In the genomic region with DNA sequence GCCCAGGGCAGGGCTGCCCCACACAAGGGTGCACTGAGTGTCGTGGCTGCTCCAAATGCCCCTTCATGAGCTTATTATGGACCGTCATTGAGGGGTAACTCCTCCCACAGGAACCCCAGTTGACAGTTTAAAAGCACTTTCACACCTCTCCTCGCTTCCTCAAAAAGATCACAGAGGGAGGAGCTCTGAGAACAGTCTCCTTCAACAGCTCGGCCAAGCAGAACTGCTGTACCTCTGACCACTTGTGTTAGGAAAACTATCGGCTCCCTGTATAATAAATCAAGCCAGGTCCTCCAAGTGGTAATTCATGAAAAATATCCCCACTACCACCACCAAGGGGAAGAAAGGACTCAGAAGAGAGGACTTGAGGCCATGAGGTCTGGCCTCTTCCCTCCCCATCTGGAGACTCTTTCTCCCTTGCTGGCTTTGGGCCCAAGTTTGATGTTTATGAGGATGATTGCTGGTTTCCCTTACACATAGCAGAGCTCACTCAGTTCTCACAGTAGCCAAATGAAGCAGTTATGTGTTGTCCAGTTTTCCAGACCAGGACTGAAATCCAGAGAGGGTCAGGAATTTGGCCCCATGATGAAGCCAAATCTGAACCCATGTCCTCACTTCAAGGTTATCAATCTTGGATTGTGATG, we compare ENCODE assay signal across 11 cellular contexts. TPM values are rescaled to one million over a fixed set of nuclear protein-coding genes. Genes with fewer than 3 reads are reported as not detected.
DNase-seq lines count a peak whose midpoint lies in the region; ATAC-seq and TF ChIP-seq lines count a peak whose summit lies in the region.
"Had no signal": no experiment of that assay in that cellular context is flagged by ENCODE, and none has a peak within 500 bp of the region (broad histone marks: within the 10 kb centered on the region; RNA-seq: fewer than 3 reads in every experiment).

No MANE protein-coding gene starts in this region.

- H3K27ac Mint-ChIP-seq in stimulated activated naive B cell treated with anti-CD40 and anti-IgM and Interleukin-4, amounts not matched to agents 10 μg/mL and 1 μg/mL and 100 μg/mL, for 72 hours: peak overlapping the region; percentile 73
- H3K27ac Mint-ChIP-seq in neural progenitor cell: no peak overlapping the region

- H3K4me3 ChIP-seq in fibroblast of the aortic adventitia (ENCODE audit: low read depth, low read length) (no peak overlapping the region), neural progenitor cell (no peak overlapping the region)

- no peaks in the 10 kb centered on the region for H3K27me3 Mint-ChIP-seq in stimulated activated naive B cell treated with anti-CD40 and anti-IgM and Interleukin-4, amounts not matched to agents 10 μg/mL and 1 μg/mL and 100 μg/mL, for 72 hours
- no peaks in the 10 kb centered on the region for H3K27me3 Mint-ChIP-seq in neural progenitor cell (ENCODE audit: insufficient read depth, low read depth)

- H3K27me3 ChIP-seq in neural progenitor cell: no peaks in the 10 kb centered on the region

- H3K36me3 ChIP-seq in neural progenitor cell: no peaks in the 10 kb centered on the region

- peaks cover 3% of the 10 kb centered on the region for H4K20me1 ChIP-seq in neural progenitor cell (ENCODE audit: low read depth)

- peaks cover 16 to 26% of the 10 kb centered on the region in 2 donors for H3K4me1 Mint-ChIP-seq in stimulated activated naive B cell treated with anti-CD40 and anti-IgM and Interleukin-4, amounts not matched to agents 10 μg/mL and 1 μg/mL and 100 μg/mL, for 72 hours
- no peaks in the 10 kb centered on the region for H3K4me1 Mint-ChIP-seq in neural progenitor cell

- H3K79me2 ChIP-seq in neural progenitor cell (ENCODE audit: low read depth): no peaks in the 10 kb centered on the region

- H3K9me3 Mint-ChIP-seq in stimulated activated naive B cell treated with anti-CD40 and anti-IgM and Interleukin-4, amounts not matched to agents 10 μg/mL and 1 μg/mL and 100 μg/mL, for 72 hours: no peaks in the 10 kb centered on the region
- H3K9me3 Mint-ChIP-seq in neural progenitor cell: no peaks in the 10 kb centered on the region

- H3K36me3 Mint-ChIP-seq in stimulated activated naive B cell treated with anti-CD40 and anti-IgM and Interleukin-4, amounts not matched to agents 10 μg/mL and 1 μg/mL and 100 μg/mL, for 72 hours: peaks cover 21 to 39% of the 10 kb centered on the region in 2 donors
- peaks cover 7% of the 10 kb centered on the region for H3K36me3 Mint-ChIP-seq in neural progenitor cell

- H3K4me2 ChIP-seq in neural progenitor cell: no peak overlapping the region

- H3F3A ChIP-seq in neural progenitor cell (ENCODE audit: low read depth): no peaks in the 10 kb centered on the region

- intact Hi-C loops in head of caudate nucleus (cut with DNase I): no loop called here

- no peak for TF ChIP-seq CTCF in fibroblast of the aortic adventitia (IDR thresholded peaks at IDR 0.05; ENCODE audit: insufficient read depth, low read length)
- TF ChIP-seq CTCF in neural progenitor cell (IDR thresholded peaks at IDR 0.05): no peak

- no peak overlapping the region for H3K27ac ChIP-seq in neural progenitor cell

- no peak overlapping the region for H3K9ac ChIP-seq in neural progenitor cell

- H3K4me1 ChIP-seq in neural progenitor cell: no peaks in the 10 kb centered on the region

- no peak overlapping the region for H2AFZ ChIP-seq in neural progenitor cell (replicated peaks)

- peak overlapping the region; percentile 25 to 41 for H3K4me3 Mint-ChIP-seq in stimulated activated naive B cell treated with anti-CD40 and anti-IgM and Interleukin-4, amounts not matched to agents 10 μg/mL and 1 μg/mL and 100 μg/mL, for 72 hours
- no peak overlapping the region for H3K4me3 Mint-ChIP-seq in neural progenitor cell

- DNase-seq in M059J (ENCODE audit: low read depth): peak; percentile 58
- peak; percentile 56 for DNase-seq in fibroblast of the aortic adventitia (ENCODE audit: low read depth)
- peak; percentile 35 for DNase-seq in stimulated activated naive B cell treated with anti-CD40 and anti-IgM and Interleukin-4, amounts not matched to agents 10 μg/mL and 1 μg/mL and 100 μg/mL, for 72 hours
- DNase-seq in neural progenitor cell (ENCODE audit: low spot score): no peak
- DNase-seq in head of caudate nucleus: no peak
- DNase-seq in activated CD4-positive, alpha-beta T cell treated with anti-CD3 and anti-CD28 coated beads, Interleukin-2, amount 50 U/mL, for 48 hours: no peak
- DNase-seq: activated T-cell treated with anti-CD3 and anti-CD28 coated beads for 4 hours, NCI-H1436 treated with DMSO at 0.1 percent for 48 hours had no signal

- ATAC-seq in GM18868 (IDR thresholded peaks at IDR 0.05; ENCODE audit: unreplicated experiment) (peak; percentile 86), GM18858 (IDR thresholded peaks at IDR 0.05; ENCODE audit: unreplicated experiment) (no peak)
- ATAC-seq in stimulated activated naive B cell treated with anti-CD40 and anti-IgM and Interleukin-4, amounts not matched to agents 10 μg/mL and 1 μg/mL and 100 μg/mL, for 72 hours (replicated peaks): peak; percentile 98

- H3K9me3 ChIP-seq in neural progenitor cell (ENCODE audit: low read depth): no peaks in the 10 kb centered on the region

RNA-seq across cellular contexts. Expression of gene SNX21, which starts 8.7 kb away (rescaled TPM):
- 35.1 and 35.8 TPM in 2 replicates for total RNA-seq in M059J (2014; rRNA removed; shearing (Covaris generic))
- total RNA-seq in fibroblast of the aortic adventitia (ENCODE audit: low replicate concordance) (88.8 and 90.7 TPM in 2 replicates), neural progenitor cell (ENCODE audit: low replicate concordance) (12.2 and 18.9 TPM in 2 replicates)

RNA-seq across cellular contexts. Expression of gene ACOT8, which starts 14.9 kb away (rescaled TPM):
- total RNA-seq in M059J (2014; rRNA removed; shearing (Covaris generic)): 102 and 117 TPM in 2 replicates
- total RNA-seq in fibroblast of the aortic adventitia (ENCODE audit: low replicate concordance) (17.7 and 25.8 TPM in 2 replicates), neural progenitor cell (ENCODE audit: low replicate concordance) (13.4 and 26.1 TPM in 2 replicates)

RNA-seq across cellular contexts. Expression of gene ZSWIM3, which starts 15.1 kb away (rescaled TPM):
- 8.6 and 12.0 TPM in 2 replicates for total RNA-seq in M059J (2014; rRNA removed; shearing (Covaris generic))
- total RNA-seq in fibroblast of the aortic adventitia (ENCODE audit: low replicate concordance): 1.9 and 4.3 TPM in 2 replicates
- 3.7 and 5.4 TPM in 2 replicates for total RNA-seq in neural progenitor cell (ENCODE audit: low replicate concordance)

RNA-seq across cellular contexts. Expression of gene TNNC2, which starts 15.2 kb away (rescaled TPM):
- total RNA-seq in M059J (2014; rRNA removed; shearing (Covaris generic)): not detected in 2 replicates
- 0.45 and 1.8 TPM in 2 replicates for total RNA-seq in fibroblast of the aortic adventitia (ENCODE audit: low replicate concordance)
- total RNA-seq in neural progenitor cell (ENCODE audit: low replicate concordance): 0.81 TPM in 1 of 2 replicates, not detected in the other
- total RNA-seq: frontal cortex had no signal

RNA-seq across cellular contexts. Expression of gene UBE2C, which starts 29.8 kb away (rescaled TPM):
- 435 and 579 TPM in 2 replicates for total RNA-seq in M059J (2014; rRNA removed; shearing (Covaris generic))
- total RNA-seq in fibroblast of the aortic adventitia (ENCODE audit: low replicate concordance) (0.49 and 53.3 TPM in 2 replicates), neural progenitor cell (ENCODE audit: low replicate concordance) (325 and 442 TPM in 2 replicates)

Comparison
In these comparisons a context has a peak if more than half of its experiments do, and no peak if none do; other contexts are left out.
1. DNase-seq: peak in M059J (single experiment), fibroblast of the aortic adventitia (single experiment) and stimulated activated naive B cell treated with anti-CD40 and anti-IgM and Interleukin-4, amounts not matched to agents 10 μg/mL and 1 μg/mL and 100 μg/mL, for 72 hours (single experiment); none in neural progenitor cell (single experiment), head of caudate nucleus (0 of 42) and activated CD4-positive, alpha-beta T cell treated with anti-CD3 and anti-CD28 coated beads, Interleukin-2, amount 50 U/mL, for 48 hours (0 of 2).